ENCODE assay signal across 8 cellular contexts in genomic region chr1:25774921-25775774, GRCh38. TPM values are rescaled to one million over a fixed set of nuclear protein-coding genes. Genes with fewer than 3 reads are reported as not detected.
DNase-seq lines count a peak whose midpoint lies in the region; ATAC-seq and TF ChIP-seq lines count a peak whose summit lies in the region.

No MANE protein-coding gene starts in this region.

- H3K9me3 Mint-ChIP-seq in glutamatergic neuron (ENCODE audit: unreplicated experiment) = peaks cover 7% of the 10 kb centered on the region

- DNase-seq in cardiac muscle cell (ENCODE audit: low read depth in 1 of 2, low spot score in 1 of 2) (peak in 1 of 2 donors; percentile 53), Right ventricle myocardium superior (no peak), glutamatergic neuron (peak; percentile 41), SIG-M5 treated with dmso at 0.1 percent for 504 hours (lab: John Stamatoyannopoulos, UW; ENCODE audit: unreplicated experiment) (no peak)
- peak; percentile 85 for DNase-seq in activated CD4-positive, alpha-beta T cell treated with anti-CD3 and anti-CD28 coated beads, Interleukin-2, amount 50 U/mL, for 1 hour
- peak; percentile 65 for DNase-seq in stimulated activated CD8-positive, alpha-beta memory T cell treated with anti-CD3 and anti-CD28 coated beads, Interleukin-7, amount 100 ng/mL, for 24 hours (ENCODE audit: low read depth)

- H3K27me3 ChIP-seq in cardiac muscle cell = no peaks in the 10 kb centered on the region

- H3K4me1 Mint-ChIP-seq in glutamatergic neuron (ENCODE audit: low read depth, unreplicated experiment) = peaks cover 46% of the 10 kb centered on the region

- H3K36me3 ChIP-seq in cardiac muscle cell = peaks cover 5% of the 10 kb centered on the region

- H3K27ac ChIP-seq in cardiac muscle cell = peak overlapping the region; percentile 62

- no peaks in the 10 kb centered on the region for H3K27me3 Mint-ChIP-seq in glutamatergic neuron (ENCODE audit: unreplicated experiment)

- H3K36me3 Mint-ChIP-seq in glutamatergic neuron (ENCODE audit: unreplicated experiment) = no peaks in the 10 kb centered on the region

- H3K9me3 ChIP-seq in cardiac muscle cell (ENCODE audit: low read depth) = no peaks in the 10 kb centered on the region

- H3K4me3 Mint-ChIP-seq in glutamatergic neuron (ENCODE audit: unreplicated experiment) = peak overlapping the region; percentile 2

- ATAC-seq in Right ventricle myocardium superior (ENCODE audit: poor library complexity) (no peak), HG03457 (IDR thresholded peaks at IDR 0.05; ENCODE audit: unreplicated experiment) (no peak), GM18861 (IDR thresholded peaks at IDR 0.05; ENCODE audit: unreplicated experiment) (no peak)

- no peak overlapping the region for H3K4me3 ChIP-seq in cardiac muscle cell

- peaks cover 55% of the 10 kb centered on the region for H3K4me1 ChIP-seq in cardiac muscle cell (ENCODE audit: low read depth)

- intact Hi-C loops in Right ventricle myocardium superior (cut with DNase I) = no loop called here

- TF ChIP-seq CTCF in cardiac muscle cell (IDR thresholded peaks at IDR 0.05; ENCODE audit: low read depth, low read length) (no peak), glutamatergic neuron (IDR thresholded peaks at IDR 0.05; ENCODE audit: partially characterized antibody, unreplicated experiment) (no peak)

- peak overlapping the region; percentile 41 for H3K27ac Mint-ChIP-seq in glutamatergic neuron (ENCODE audit: unreplicated experiment)

RNA-seq across cellular contexts. Expression of gene SELENON, which starts 24.8 kb away (rescaled TPM):
- total RNA-seq in cardiac muscle cell = 97.3 and 123 TPM in 2 replicates
- 111 and 130 TPM in 2 replicates for polyA plus RNA-seq in cardiac muscle cell
- 39.6 TPM for total RNA-seq in Right ventricle myocardium superior
- total RNA-seq in glutamatergic neuron (ENCODE audit: unreplicated experiment) = 79.8 TPM

RNA-seq across cellular contexts. Expression of gene MTFR1L, which starts 44.6 kb away (rescaled TPM):
- total RNA-seq in cardiac muscle cell (158 and 197 TPM in 2 replicates), Right ventricle myocardium superior (222 TPM), glutamatergic neuron (ENCODE audit: unreplicated experiment) (70.4 TPM)
- 251 and 266 TPM in 2 replicates for polyA plus RNA-seq in cardiac muscle cell

Comparison
In these comparisons a context has a peak if more than half of its experiments do, and no peak if none do; other contexts are left out.
1. DNase-seq: peak in activated CD4-positive, alpha-beta T cell treated with anti-CD3 and anti-CD28 coated beads, Interleukin-2, amount 50 U/mL, for 1 hour (single experiment), glutamatergic neuron (single experiment) and stimulated activated CD8-positive, alpha-beta memory T cell treated with anti-CD3 and anti-CD28 coated beads, Interleukin-7, amount 100 ng/mL, for 24 hours (single experiment); none in Right ventricle myocardium superior (single experiment) and SIG-M5 treated with dmso at 0.1 percent for 504 hours (single experiment).